ENCODE assay signal across 9 cellular contexts in the genomic region with DNA sequence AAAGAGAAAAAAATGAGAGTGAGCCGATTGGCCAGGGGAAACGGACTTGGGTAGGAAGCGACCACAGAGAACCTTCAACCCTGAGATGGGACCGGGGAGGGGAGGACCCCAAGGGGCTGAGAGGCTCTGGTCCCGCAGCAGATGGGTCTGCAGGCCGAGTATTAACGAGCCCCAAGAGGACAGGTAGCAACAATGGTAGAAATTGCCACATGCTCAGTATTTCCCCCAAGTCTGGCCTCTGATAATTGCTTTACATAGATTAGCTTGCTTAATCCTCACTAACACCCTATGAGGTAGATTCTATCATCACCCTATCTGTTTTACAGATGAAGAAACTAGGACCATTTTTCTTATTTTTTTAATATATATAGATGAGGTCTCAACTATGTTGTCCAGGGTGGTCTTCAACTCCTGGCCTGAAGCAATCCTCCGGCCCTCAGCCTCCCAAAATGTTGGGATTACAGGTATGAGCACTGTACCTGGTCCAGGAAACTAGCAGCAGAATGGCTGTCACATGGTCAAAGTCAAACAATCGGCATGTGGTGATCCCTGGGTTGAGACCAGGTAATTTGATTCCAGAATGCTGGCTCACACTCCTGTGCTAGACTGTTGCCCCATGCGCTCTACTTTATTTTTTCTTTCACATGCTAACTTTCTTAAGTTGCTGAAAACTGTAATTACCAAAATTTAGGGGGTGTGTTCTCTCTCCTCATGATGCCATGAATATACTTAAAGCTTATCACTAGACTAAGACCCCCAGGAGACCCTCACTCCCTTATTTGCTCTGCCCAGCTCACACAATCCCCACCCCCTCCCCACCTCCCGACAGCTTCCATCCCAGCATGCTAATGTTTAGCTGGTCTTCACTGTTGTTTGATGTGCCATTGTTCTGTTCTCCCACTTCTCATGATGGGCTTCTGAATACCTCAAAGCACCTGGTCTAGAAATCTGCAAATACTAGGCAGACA.
DNase-seq lines count a peak whose midpoint lies in the region; ATAC-seq, FAIRE-seq and TF ChIP-seq lines count a peak whose summit lies in the region.
"Had no signal": no experiment of that assay in that cellular context is flagged by ENCODE, and none has a peak within 500 bp of the region (broad histone marks: within the 10 kb centered on the region; RNA-seq: fewer than 3 reads in every experiment).

No MANE protein-coding gene starts in this region.

- H3K4me3 ChIP-seq in right lobe of liver = no peak overlapping the region
- H3K4me3 ChIP-seq: skin epidermis had no signal

- peaks cover 0 to 7% (median 3%) of the 10 kb centered on the region in 4 donors for H3K36me3 ChIP-seq in right lobe of liver

- H3K27me3 Mint-ChIP-seq in T-cell = no peaks in the 10 kb centered on the region

- peaks cover 43 to 50% (median 49%) of the 10 kb centered on the region in 3 donors for H3K4me1 Mint-ChIP-seq in T-cell

- no peak overlapping the region for H3K4me3 Mint-ChIP-seq in T-cell

- H3K36me3 Mint-ChIP-seq in T-cell = peaks cover 26% of the 10 kb centered on the region

- no peaks in the 10 kb centered on the region for H3K9me3 ChIP-seq in right lobe of liver

- POLR2A ChIA-PET in T-cell (lab: Charles Lee) = interaction anchor here (0.7 to 1.3 kb wide), 7 partner anchors 52 to 341 kb away, joined by 3 to 6 read pairs (median 3); no protein-coding TSS in a partner anchor
- POLR2A ChIA-PET in HEK293T (lab: Yijun Ruan, JAX) = no interaction called here

- peaks cover 0 to 37% (median 12%) of the 10 kb centered on the region in 4 donors for H3K4me1 ChIP-seq in right lobe of liver

- no peak for TF ChIP-seq CTCF in right lobe of liver (IDR thresholded peaks at IDR 0.05)

- TF ChIP-seq POLR2A in right lobe of liver (IDR thresholded peaks at IDR 0.05) = no peak

- ATAC-seq in HG03432 (IDR thresholded peaks at IDR 0.05; ENCODE audit: unreplicated experiment) (peak; percentile 20), T-cell (replicated peaks in 1 of 4) (peak in 1 of 4 experiments; percentile 20), right lobe of liver (peak; percentile 74 to 85 (median 82))

- WGBS in right lobe of liver (ENCODE audit: insufficient coverage, low coverage, low lambda C conversion rate, missing lambda C conversion rate) = 58% methylated on average over 6 of the region's 11 CpGs

- no peaks in the 10 kb centered on the region for H3K27me3 ChIP-seq in right lobe of liver

- no peaks in the 10 kb centered on the region for H3K9me3 Mint-ChIP-seq in T-cell

- DNase-seq in COLO668 (lab: John Stamatoyannopoulos, UW; ENCODE audit: unreplicated experiment) (peak; percentile 55), T-cell (no peak), right lobe of liver (peak in 1 of 3 donors; percentile 72), substantia nigra (lab: John Stamatoyannopoulos, UW) (no peak), HEK293T (ENCODE audit: extremely low spot score) (no peak), HTR-8/SVneo (ENCODE audit: insufficient read length, low spot score) (no peak)
- no peak for DNase-seq in activated CD4-positive, alpha-beta T cell treated with anti-CD3 and anti-CD28 coated beads, Interleukin-2, amount 50 U/mL, for 4 hours

- CTCF ChIA-PET in T-cell (lab: Charles Lee) (interaction anchor here (0.5 to 5.7 kb wide), 48 partner anchors 9 to 407 kb away, joined by 3 to 45 read pairs (median 5); a partner anchor contains a TSS), HEK293T (lab: Yijun Ruan, JAX) (interaction anchor here (0.8 to 2.2 kb wide), 13 partner anchors 10 to 312 kb away, joined by 3 to 10 read pairs (median 4); no protein-coding TSS in a partner anchor)

- H3K27ac ChIP-seq in right lobe of liver (peak overlapping the region in 2 of 3 donors; percentile 24 to 61), substantia nigra (ENCODE audit: low read depth, low read length, poor library complexity, severe bottlenecking) (no peak overlapping the region)
- H3K27ac ChIP-seq: skin epidermis had no signal

- H3K27ac Mint-ChIP-seq in T-cell = peak overlapping the region; percentile 78 to 84

- FAIRE-seq in HTR-8/SVneo (lab: Jason Lieb, UNC) = no peak

- intact Hi-C loops in right lobe of liver (cut with DNase I) = loop anchor here in 1 of 2 donors (10.0 kb wide), 2 partner anchors 73 to 223 kb away; no protein-coding TSS in a partner anchor

TF ChIP-seq in HEK293T, 16 proteins besides CTCF, POLR2A, EP300 and RAD21:
- TF ChIP-seq ARNT (IDR thresholded peaks at IDR 0.05) = no peak
- no peak for TF ChIP-seq CTBP1 (IDR thresholded peaks at IDR 0.05; ENCODE audit: borderline replicate concordance)
- TF ChIP-seq SP1 (IDR thresholded peaks at IDR 0.05) = no peak
- TF ChIP-seq FOXK2 (IDR thresholded peaks at IDR 0.05) = no peak
- TF ChIP-seq, protein P1, sequence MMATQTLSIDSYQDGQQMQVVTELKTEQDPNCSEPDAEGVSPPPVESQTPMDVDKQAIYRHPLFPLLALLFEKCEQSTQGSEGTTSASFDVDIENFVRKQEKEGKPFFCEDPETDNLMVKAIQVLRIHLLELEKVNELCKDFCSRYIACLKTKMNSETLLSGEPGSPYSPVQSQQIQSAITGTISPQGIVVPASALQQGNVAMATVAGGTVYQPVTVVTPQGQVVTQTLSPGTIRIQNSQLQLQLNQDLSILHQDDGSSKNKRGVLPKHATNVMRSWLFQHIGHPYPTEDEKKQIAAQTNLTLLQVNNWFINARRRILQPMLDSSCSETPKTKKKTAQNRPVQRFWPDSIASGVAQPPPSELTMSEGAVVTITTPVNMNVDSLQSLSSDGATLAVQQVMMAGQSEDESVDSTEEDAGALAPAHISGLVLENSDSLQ (IDR thresholded peaks at IDR 0.05) = no peak
TF ChIP-seq in HEK293T: peak in this region for 0.
